8 cellular contexts compared by ENCODE assay signal in genomic region chr11:9209604-9210003, GRCh38. TPM values are rescaled to one million over a fixed set of nuclear protein-coding genes. Genes with fewer than 3 reads are reported as not detected.
DNase-seq lines count a peak whose midpoint lies in the region; ATAC-seq and TF ChIP-seq lines count a peak whose summit lies in the region.
"Not testable (repeated sequence)": the region's sequence is repeated elsewhere in the genome, so short reads cannot be mapped to it uniquely, and the experiment has no call there.

No MANE protein-coding gene starts in this region.

- H3K4me1 Mint-ChIP-seq in activated naive CD4-positive, alpha-beta T cell treated with anti-CD3 and anti-CD28 coated beads, Interleukin-2, amount 50 U/mL, for 24 hours: peaks cover 71% of the 10 kb centered on the region

- not testable (repeated sequence) for H3K27me3 ChIP-seq in BLaER1 treated with 17β-estradiol and CSF1 and Interleukin-3, amounts not matched to agents 10 nM and 100 nM; dorsolateral prefrontal cortex

- H3K9me3 Mint-ChIP-seq in activated naive CD4-positive, alpha-beta T cell treated with anti-CD3 and anti-CD28 coated beads, Interleukin-2, amount 50 U/mL, for 24 hours: not testable (repeated sequence)

- H3K4me3 ChIP-seq in BLaER1 treated with 17β-estradiol and CSF1 and Interleukin-3, amounts not matched to agents 10 nM and 100 nM; dorsolateral prefrontal cortex: not testable (repeated sequence)

- peaks cover 86 to 100% (median 96%) of the 10 kb centered on the region in 11 experiments for H4K20me1 ChIP-seq in BLaER1 treated with 17β-estradiol and CSF1 and Interleukin-3, amounts not matched to agents 10 nM and 100 nM

- H3K36me3 ChIP-seq in BLaER1 treated with 17β-estradiol and CSF1 and Interleukin-3, amounts not matched to agents 10 nM and 100 nM: peaks cover 2 to 35% (median 20%) of the 10 kb centered on the region in 11 experiments; a peak in 21 of 22 replicates

- peak overlapping the region; percentile 62 for H3K27ac Mint-ChIP-seq in activated naive CD4-positive, alpha-beta T cell treated with anti-CD3 and anti-CD28 coated beads, Interleukin-2, amount 50 U/mL, for 24 hours

- TF ChIP-seq CTCF in dorsolateral prefrontal cortex (IDR thresholded peaks at IDR 0.05 in 54 of 56, conservative IDR thresholded peaks at IDR 0.05 in 2 of 56; ENCODE audit: low read depth in 1 of 56, partially characterized antibody in 56 of 56): not testable (repeated sequence)

- ATAC-seq in GM19395 (IDR thresholded peaks at IDR 0.05; ENCODE audit: unreplicated experiment) (peak; percentile 21), HG02642 (IDR thresholded peaks at IDR 0.05; ENCODE audit: poor library complexity, unreplicated experiment) (peak; percentile 22), HG03432 (IDR thresholded peaks at IDR 0.05; ENCODE audit: unreplicated experiment) (peak; percentile 22)
- peak; percentile 36 to 44 for ATAC-seq in activated CD4-positive, CD25-positive, alpha-beta regulatory T cell treated with anti-CD3 and anti-CD28 coated beads, Interleukin-2, amount 50 U/mL, for 24 hours

- intact Hi-C loops in dorsolateral prefrontal cortex (cut with DNase I): loop anchor here in 1 of 2 donors (2.0 kb wide), 1 partner anchor 49 kb away; no protein-coding TSS in a partner anchor

- H3K36me3 Mint-ChIP-seq in activated naive CD4-positive, alpha-beta T cell treated with anti-CD3 and anti-CD28 coated beads, Interleukin-2, amount 50 U/mL, for 24 hours: not testable (repeated sequence)

- H3K4me3 Mint-ChIP-seq in activated naive CD4-positive, alpha-beta T cell treated with anti-CD3 and anti-CD28 coated beads, Interleukin-2, amount 50 U/mL, for 24 hours: peak overlapping the region; percentile 24

- not testable (repeated sequence) for H3K27me3 Mint-ChIP-seq in activated naive CD4-positive, alpha-beta T cell treated with anti-CD3 and anti-CD28 coated beads, Interleukin-2, amount 50 U/mL, for 24 hours

- not testable (repeated sequence) for H3K9ac ChIP-seq in BLaER1 treated with 17β-estradiol and CSF1 and Interleukin-3, amounts not matched to agents 10 nM and 100 nM

- peaks cover 12 to 48% (median 29%) of the 10 kb centered on the region in 10 experiments; a peak in 17 of 20 replicates for H3K4me1 ChIP-seq in BLaER1 treated with 17β-estradiol and CSF1 and Interleukin-3, amounts not matched to agents 10 nM and 100 nM

- peak overlapping the region in 8 of 11 experiments; percentile 5 to 34 (median 24); a peak in 9 of 22 replicates for H3K4me2 ChIP-seq in BLaER1 treated with 17β-estradiol and CSF1 and Interleukin-3, amounts not matched to agents 10 nM and 100 nM

- DNase-seq in dorsolateral prefrontal cortex: not testable (repeated sequence)
- DNase-seq in stimulated activated CD4-positive, alpha-beta T cell treated with anti-CD3 and anti-CD28 coated beads, Interleukin-1b, Interleukin-23, amount 100 ng/mL, for 48 hours: peak; percentile 4

- not testable (repeated sequence) for H3K27ac ChIP-seq in BLaER1 treated with 17β-estradiol and CSF1 and Interleukin-3, amounts not matched to agents 10 nM and 100 nM
- peak overlapping the region in 52 of 59 donors; percentile 12 to 85 (median 70) for H3K27ac ChIP-seq in dorsolateral prefrontal cortex

- not testable (repeated sequence) for H3K9me3 ChIP-seq in BLaER1 treated with 17β-estradiol and CSF1 and Interleukin-3, amounts not matched to agents 10 nM and 100 nM (replicated peaks in 1 of 11)

RNA-seq across cellular contexts. Expression of gene DENND5A, which starts 55.5 kb away (rescaled TPM):
- 100 to 1,000 TPM; 128 to 331 (median 174) TPM for total RNA-seq in dorsolateral prefrontal cortex
